Comparison of ENCODE assay signal across 1 cellular context in genomic region chr4:48899432-48899749, GRCh38.
TF ChIP-seq lines count a peak whose summit lies in the region.

No MANE protein-coding gene starts in this region.

TF ChIP-seq in GM12878, 131 proteins besides CTCF, POLR2A, EP300 and RAD21 (continued from another document):
- TF ChIP-seq, protein P1, sequence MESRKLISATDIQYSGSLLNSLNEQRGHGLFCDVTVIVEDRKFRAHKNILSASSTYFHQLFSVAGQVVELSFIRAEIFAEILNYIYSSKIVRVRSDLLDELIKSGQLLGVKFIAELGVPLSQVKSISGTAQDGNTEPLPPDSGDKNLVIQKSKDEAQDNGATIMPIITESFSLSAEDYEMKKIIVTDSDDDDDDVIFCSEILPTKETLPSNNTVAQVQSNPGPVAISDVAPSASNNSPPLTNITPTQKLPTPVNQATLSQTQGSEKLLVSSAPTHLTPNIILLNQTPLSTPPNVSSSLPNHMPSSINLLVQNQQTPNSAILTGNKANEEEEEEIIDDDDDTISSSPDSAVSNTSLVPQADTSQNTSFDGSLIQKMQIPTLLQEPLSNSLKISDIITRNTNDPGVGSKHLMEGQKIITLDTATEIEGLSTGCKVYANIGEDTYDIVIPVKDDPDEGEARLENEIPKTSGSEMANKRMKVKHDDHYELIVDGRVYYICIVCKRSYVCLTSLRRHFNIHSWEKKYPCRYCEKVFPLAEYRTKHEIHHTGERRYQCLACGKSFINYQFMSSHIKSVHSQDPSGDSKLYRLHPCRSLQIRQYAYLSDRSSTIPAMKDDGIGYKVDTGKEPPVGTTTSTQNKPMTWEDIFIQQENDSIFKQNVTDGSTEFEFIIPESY (IDR thresholded peaks at IDR 0.05): no peak
- TF ChIP-seq SMAD5 (IDR thresholded peaks at IDR 0.05; ENCODE audit: low read depth) (no peak), IKZF1 (conservative IDR thresholded peaks at IDR 0.05) (no peak), ZNF217 (IDR thresholded peaks at IDR 0.05) (no peak), CUX1 (IDR thresholded peaks at IDR 0.05; ENCODE audit: insufficient replicate concordance, low read depth, low read length) (no peak), TCF7 (IDR thresholded peaks at IDR 0.05; ENCODE audit: borderline replicate concordance) (no peak), CHD4 (IDR thresholded peaks at IDR 0.05) (no peak), REST (IDR thresholded peaks at IDR 0.05; ENCODE audit: low read depth, low read length) (no peak), NR2C1 (IDR thresholded peaks at IDR 0.05) (no peak), ZNF622 (IDR thresholded peaks at IDR 0.05) (no peak)
- TF ChIP-seq, protein P2, sequence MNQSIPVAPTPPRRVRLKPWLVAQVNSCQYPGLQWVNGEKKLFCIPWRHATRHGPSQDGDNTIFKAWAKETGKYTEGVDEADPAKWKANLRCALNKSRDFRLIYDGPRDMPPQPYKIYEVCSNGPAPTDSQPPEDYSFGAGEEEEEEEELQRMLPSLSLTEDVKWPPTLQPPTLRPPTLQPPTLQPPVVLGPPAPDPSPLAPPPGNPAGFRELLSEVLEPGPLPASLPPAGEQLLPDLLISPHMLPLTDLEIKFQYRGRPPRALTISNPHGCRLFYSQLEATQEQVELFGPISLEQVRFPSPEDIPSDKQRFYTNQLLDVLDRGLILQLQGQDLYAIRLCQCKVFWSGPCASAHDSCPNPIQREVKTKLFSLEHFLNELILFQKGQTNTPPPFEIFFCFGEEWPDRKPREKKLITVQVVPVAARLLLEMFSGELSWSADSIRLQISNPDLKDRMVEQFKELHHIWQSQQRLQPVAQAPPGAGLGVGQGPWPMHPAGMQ (IDR thresholded peaks at IDR 0.05; ENCODE audit: borderline replicate concordance): no peak
- TF ChIP-seq, protein P3, sequence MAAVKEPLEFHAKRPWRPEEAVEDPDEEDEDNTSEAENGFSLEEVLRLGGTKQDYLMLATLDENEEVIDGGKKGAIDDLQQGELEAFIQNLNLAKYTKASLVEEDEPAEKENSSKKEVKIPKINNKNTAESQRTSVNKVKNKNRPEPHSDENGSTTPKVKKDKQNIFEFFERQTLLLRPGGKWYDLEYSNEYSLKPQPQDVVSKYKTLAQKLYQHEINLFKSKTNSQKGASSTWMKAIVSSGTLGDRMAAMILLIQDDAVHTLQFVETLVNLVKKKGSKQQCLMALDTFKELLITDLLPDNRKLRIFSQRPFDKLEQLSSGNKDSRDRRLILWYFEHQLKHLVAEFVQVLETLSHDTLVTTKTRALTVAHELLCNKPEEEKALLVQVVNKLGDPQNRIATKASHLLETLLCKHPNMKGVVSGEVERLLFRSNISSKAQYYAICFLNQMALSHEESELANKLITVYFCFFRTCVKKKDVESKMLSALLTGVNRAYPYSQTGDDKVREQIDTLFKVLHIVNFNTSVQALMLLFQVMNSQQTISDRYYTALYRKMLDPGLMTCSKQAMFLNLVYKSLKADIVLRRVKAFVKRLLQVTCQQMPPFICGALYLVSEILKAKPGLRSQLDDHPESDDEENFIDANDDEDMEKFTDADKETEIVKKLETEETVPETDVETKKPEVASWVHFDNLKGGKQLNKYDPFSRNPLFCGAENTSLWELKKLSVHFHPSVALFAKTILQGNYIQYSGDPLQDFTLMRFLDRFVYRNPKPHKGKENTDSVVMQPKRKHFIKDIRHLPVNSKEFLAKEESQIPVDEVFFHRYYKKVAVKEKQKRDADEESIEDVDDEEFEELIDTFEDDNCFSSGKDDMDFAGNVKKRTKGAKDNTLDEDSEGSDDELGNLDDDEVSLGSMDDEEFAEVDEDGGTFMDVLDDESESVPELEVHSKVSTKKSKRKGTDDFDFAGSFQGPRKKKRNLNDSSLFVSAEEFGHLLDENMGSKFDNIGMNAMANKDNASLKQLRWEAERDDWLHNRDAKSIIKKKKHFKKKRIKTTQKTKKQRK (IDR thresholded peaks at IDR 0.05; ENCODE audit: low read depth, low read length): no peak
